22 cellular contexts compared by ENCODE assay signal in the genomic region with DNA sequence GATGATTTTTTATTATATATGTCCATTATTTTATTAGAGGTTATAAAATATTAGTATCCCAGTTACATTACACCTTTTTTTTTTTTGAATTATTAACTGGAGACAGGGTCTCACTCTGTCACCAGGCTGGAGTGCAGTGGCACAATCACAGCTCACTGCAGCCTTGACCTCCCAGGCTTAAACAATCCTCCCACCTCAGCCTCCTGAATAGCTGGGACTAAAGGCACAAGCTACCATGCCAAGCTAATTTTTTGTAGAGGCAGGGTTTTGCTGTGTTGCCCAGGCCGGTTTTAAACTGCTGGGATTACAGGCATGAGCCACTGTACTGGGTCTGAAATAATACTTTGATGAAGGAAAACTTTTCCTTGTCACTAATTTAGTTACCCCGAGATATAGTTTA.
"Had no signal": no experiment of that assay in that cellular context is flagged by ENCODE, and none has a peak within 500 bp of the region (broad histone marks: within the 10 kb centered on the region; RNA-seq: fewer than 3 reads in every experiment).

No MANE protein-coding gene starts in this region.

- FAIRE-seq: kidney had no signal

- H3K9me3 Mint-ChIP-seq: central memory CD8-positive, alpha-beta T cell; effector memory CD8-positive, alpha-beta T cell; naive thymus-derived CD4-positive, alpha-beta T cell; nephron progenitor cell had no signal

- H3K27ac Mint-ChIP-seq: effector memory CD8-positive, alpha-beta T cell; nephron progenitor cell had no signal

- H3K4me2 ChIP-seq: hepatocyte had no signal

- H3K4me1 ChIP-seq: thyroid gland had no signal

- H3K27me3 Mint-ChIP-seq: central memory CD8-positive, alpha-beta T cell; effector memory CD8-positive, alpha-beta T cell; naive thymus-derived CD4-positive, alpha-beta T cell had no signal

- H3K9me3 ChIP-seq: left ventricle myocardium inferior, sigmoid colon, suprapubic skin, thyroid gland, upper lobe of left lung had no signal

- H3K27me3 ChIP-seq: hepatocyte, sigmoid colon, suprapubic skin, thyroid gland, upper lobe of left lung had no signal

- H2AFZ ChIP-seq: hepatocyte had no signal

- DNase-seq: effector memory CD8-positive, alpha-beta T cell; erythroblast; foreskin melanocyte; head of caudate nucleus; kidney; left cardiac atrium; left ventricle myocardium inferior; mesenchymal stem cell; naive thymus-derived CD4-positive, alpha-beta T cell; nephron progenitor cell; posterior cingulate gyrus; sigmoid colon; stimulated activated CD4-positive, alpha-beta T cell treated with anti-CD3 and anti-CD28 coated beads, Interleukin-2, amount 100 ng/mL, for 24 hours; stimulated activated CD4-positive, alpha-beta T cell treated with anti-CD3 and anti-CD28 coated beads, Interleukin-4, amount 100 ng/mL, for 4 hours; stimulated activated naive CD4-positive, alpha-beta T cell treated with Interleukin-2 at 50 U/mL for 16 hours; thyroid gland; upper lobe of left lung had no signal

- ATAC-seq: effector memory CD8-positive, alpha-beta T cell; left cardiac atrium; naive thymus-derived CD4-positive, alpha-beta T cell had no signal

- H3K4me3 Mint-ChIP-seq: central memory CD8-positive, alpha-beta T cell; effector memory CD8-positive, alpha-beta T cell; naive thymus-derived CD4-positive, alpha-beta T cell; nephron progenitor cell had no signal

- H3K4me1 Mint-ChIP-seq: central memory CD8-positive, alpha-beta T cell; nephron progenitor cell had no signal

- H3K27ac ChIP-seq: hepatocyte, suprapubic skin, thyroid gland had no signal

- H3K4me3 ChIP-seq: hepatocyte, left ventricle myocardium inferior, lung, sigmoid colon, skin epidermis, suprapubic skin, thyroid gland, upper lobe of left lung had no signal
